Comparison of ENCODE assay signal across 18 cellular contexts in the genomic region with DNA sequence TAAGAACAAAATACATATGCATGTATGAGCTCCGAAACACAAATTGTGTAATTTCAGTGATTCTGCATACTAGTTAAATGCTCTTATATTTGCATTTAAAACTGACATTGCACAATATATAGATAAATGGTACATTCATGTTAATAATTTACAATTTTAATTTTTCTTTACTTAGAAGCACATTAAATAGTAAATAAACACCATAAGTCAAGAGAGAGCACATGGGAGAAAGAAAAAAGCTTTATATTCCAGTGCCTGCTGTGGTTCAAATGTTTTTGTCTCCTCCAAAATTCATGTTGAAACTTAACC.
DNase-seq lines count a peak whose midpoint lies in the region; ATAC-seq lines count a peak whose summit lies in the region.
"Had no signal": no experiment of that assay in that cellular context is flagged by ENCODE, and none has a peak within 500 bp of the region (broad histone marks: within the 10 kb centered on the region; RNA-seq: fewer than 3 reads in every experiment).

No MANE protein-coding gene starts in this region.

- DNase-seq in stimulated activated naive CD8-positive, alpha-beta T cell treated with anti-CD3 and anti-CD28 coated beads, Interleukin-15, Interleukin-2, amounts not matched to agents 100 U/mL and 50 U/mL, for 24 hours, result no peak
- DNase-seq in T-cell, result no peak
- no peak for DNase-seq in central memory CD8-positive, alpha-beta T cell (ENCODE audit: low spot score in 2 of 2)
- no peak for DNase-seq in activated effector memory CD4-positive, alpha-beta T cell treated with anti-CD3 and anti-CD28 coated beads, Interleukin-2, amount 50 U/mL, for 16 hours
- DNase-seq in stimulated activated naive CD4-positive, alpha-beta T cell (lab: John Stamatoyannopoulos, UW), result no peak
- DNase-seq: adrenal gland, AML-193, H9, kidney glomerular epithelial cell, natural killer cell, NCI-H1436 treated with DMSO at 0.1 percent for 48 hours, SHP77, sigmoid colon had no signal

- no peaks in the 10 kb centered on the region for H3K27me3 Mint-ChIP-seq in stimulated activated naive CD8-positive, alpha-beta T cell treated with anti-CD3 and anti-CD28 coated beads, Interleukin-15, Interleukin-2, amounts not matched to agents 100 ng/mL and 50 ng/mL, for 24 hours
- H3K27me3 Mint-ChIP-seq in T-cell, result peaks cover 0 to 21% of the 10 kb centered on the region in 2 donors
- H3K27me3 Mint-ChIP-seq in central memory CD8-positive, alpha-beta T cell, result no peaks in the 10 kb centered on the region
- H3K27me3 Mint-ChIP-seq: type B pancreatic cell had no signal

- H3K36me3 Mint-ChIP-seq in stimulated activated naive CD8-positive, alpha-beta T cell treated with anti-CD3 and anti-CD28 coated beads, Interleukin-15, Interleukin-2, amounts not matched to agents 100 ng/mL and 50 ng/mL, for 24 hours (ENCODE audit: low read depth), result no peaks in the 10 kb centered on the region
- H3K36me3 Mint-ChIP-seq in T-cell, result no peaks in the 10 kb centered on the region
- H3K36me3 Mint-ChIP-seq in central memory CD8-positive, alpha-beta T cell (ENCODE audit: insufficient read depth), result peaks cover 2% of the 10 kb centered on the region
- H3K36me3 Mint-ChIP-seq: memory B cell, natural killer cell had no signal

- peak overlapping the region; percentile 61 for H3K4me3 Mint-ChIP-seq in stimulated activated naive CD8-positive, alpha-beta T cell treated with anti-CD3 and anti-CD28 coated beads, Interleukin-15, Interleukin-2, amounts not matched to agents 100 ng/mL and 50 ng/mL, for 24 hours
- H3K4me3 Mint-ChIP-seq in T-cell, result peak overlapping the region; percentile 64 to 84 (median 65)
- peak overlapping the region; percentile 56 for H3K4me3 Mint-ChIP-seq in central memory CD8-positive, alpha-beta T cell
- H3K4me3 Mint-ChIP-seq: H9, memory B cell, type B pancreatic cell, WTC11 had no signal

- H3K9me3 Mint-ChIP-seq in stimulated activated naive CD8-positive, alpha-beta T cell treated with anti-CD3 and anti-CD28 coated beads, Interleukin-15, Interleukin-2, amounts not matched to agents 100 ng/mL and 50 ng/mL, for 24 hours, result peaks cover 4% of the 10 kb centered on the region
- peaks cover 0 to 3% (median 0%) of the 10 kb centered on the region in 3 donors for H3K9me3 Mint-ChIP-seq in T-cell
- no peaks in the 10 kb centered on the region for H3K9me3 Mint-ChIP-seq in central memory CD8-positive, alpha-beta T cell

- peak overlapping the region; percentile 95 for H3K27ac Mint-ChIP-seq in stimulated activated naive CD8-positive, alpha-beta T cell treated with anti-CD3 and anti-CD28 coated beads, Interleukin-15, Interleukin-2, amounts not matched to agents 100 ng/mL and 50 ng/mL, for 24 hours
- H3K27ac Mint-ChIP-seq in T-cell, result peak overlapping the region; percentile 90 to 98
- peak overlapping the region; percentile 83 for H3K27ac Mint-ChIP-seq in central memory CD8-positive, alpha-beta T cell (ENCODE audit: low read depth)
- H3K27ac Mint-ChIP-seq: memory B cell, natural killer cell had no signal

- peaks cover 60% of the 10 kb centered on the region for H3K4me1 Mint-ChIP-seq in stimulated activated naive CD8-positive, alpha-beta T cell treated with anti-CD3 and anti-CD28 coated beads, Interleukin-15, Interleukin-2, amounts not matched to agents 100 ng/mL and 50 ng/mL, for 24 hours (ENCODE audit: low read depth)
- peaks cover 48 to 54% (median 53%) of the 10 kb centered on the region in 3 donors for H3K4me1 Mint-ChIP-seq in T-cell
- peaks cover 37% of the 10 kb centered on the region for H3K4me1 Mint-ChIP-seq in central memory CD8-positive, alpha-beta T cell

- POLR2A ChIA-PET in T-cell (lab: Charles Lee), result interaction anchor here in 1 of 2 donors (0.6 kb wide), 1 partner anchor 879 kb away, joined by 3 read pairs; no protein-coding TSS in a partner anchor

- CTCF ChIA-PET in T-cell (lab: Charles Lee), result interaction anchor here in 1 of 2 donors (0.6 kb wide), 1 partner anchor 110 kb away, joined by 3 read pairs; no protein-coding TSS in a partner anchor

- no peak for ATAC-seq in stimulated activated naive CD8-positive, alpha-beta T cell treated with anti-CD3 and anti-CD28 coated beads, Interleukin-15, Interleukin-2, amounts not matched to agents 100 U/mL and 50 U/mL, for 24 hours
- no peak for ATAC-seq in T-cell (replicated peaks in 1 of 4)
- no peak for ATAC-seq in central memory CD8-positive, alpha-beta T cell (replicated peaks; ENCODE audit: extremely low read depth, poor library complexity, severe bottlenecking)
- no peak for ATAC-seq in GM19023 (IDR thresholded peaks at IDR 0.05; ENCODE audit: unreplicated experiment)
- ATAC-seq: natural killer cell, WTC11 had no signal
